9 cellular contexts compared by ENCODE assay signal in the genomic region with DNA sequence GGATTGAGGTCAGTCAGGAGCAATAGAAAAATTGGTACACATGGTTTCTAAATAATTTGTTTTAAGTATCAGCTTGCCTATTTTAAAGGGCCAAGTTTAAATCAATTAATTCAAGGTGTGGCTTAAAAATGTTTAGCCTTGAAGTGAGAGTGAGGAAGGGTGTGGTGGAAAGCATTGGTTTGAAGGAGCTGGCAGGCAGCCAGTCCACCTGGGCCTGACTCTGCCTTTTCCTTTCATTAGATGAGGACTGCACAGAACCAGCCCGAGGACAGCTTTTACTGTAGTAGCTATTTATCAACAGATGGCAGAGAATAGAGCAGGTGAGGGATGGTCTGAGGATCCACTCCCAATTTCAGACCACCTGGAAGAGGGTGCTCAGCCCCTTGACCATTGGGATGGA. TPM values are rescaled to one million over a fixed set of nuclear protein-coding genes. Genes with fewer than 3 reads are reported as not detected.
DNase-seq lines count a peak whose midpoint lies in the region; ATAC-seq and TF ChIP-seq lines count a peak whose summit lies in the region.
"Had no signal": no experiment of that assay in that cellular context is flagged by ENCODE, and none has a peak within 500 bp of the region (broad histone marks: within the 10 kb centered on the region; RNA-seq: fewer than 3 reads in every experiment).

No MANE protein-coding gene starts in this region.

- no peak overlapping the region for H3K4me3 ChIP-seq in right cardiac atrium (ENCODE audit: low read length)
- H3K4me3 ChIP-seq in esophagus muscularis mucosa = no peak overlapping the region
- H3K4me3 ChIP-seq: lung had no signal

- H3K27me3 Mint-ChIP-seq in activated T-cell treated with anti-CD3 and anti-CD28 coated beads, Interleukin-2, amount 50 U/mL, for 4 hours (ENCODE audit: low read depth) = no peaks in the 10 kb centered on the region

- WGBS in right cardiac atrium = 62% methylated on average over 1 of the region's 1 CpG
- 29% methylated on average over 1 of the region's 1 CpG for WGBS in esophagus muscularis mucosa

- no peak for TF ChIP-seq EP300 in esophagus muscularis mucosa (IDR thresholded peaks at IDR 0.05)

- no peak for TF ChIP-seq CTCF in esophagus muscularis mucosa (IDR thresholded peaks at IDR 0.05)

- no peak for TF ChIP-seq POLR2A in esophagus muscularis mucosa (IDR thresholded peaks at IDR 0.05; ENCODE audit: low read depth)

- DNase-seq in activated T-cell treated with anti-CD3 and anti-CD28 coated beads for 1 hour (ENCODE audit: low read depth) (peak; percentile 27), NCI-H2171 treated with DMSO at 0.1 percent for 48 hours (lab: John Stamatoyannopoulos, UW) (peak; percentile 73), right cardiac atrium (no peak), esophagus muscularis mucosa (ENCODE audit: extremely low spot score) (no peak), NCI-H1048 (lab: John Stamatoyannopoulos, UW) (no peak)
- DNase-seq in activated T-cell treated with anti-CD3 and anti-CD28 coated beads, Interleukin-2, amount 50 U/mL, for 48 hours = no peak
- DNase-seq in activated T-cell treated with anti-CD3 and anti-CD28 coated beads, Interleukin-2, amount 50 U/mL, for 4 hours = peak; percentile 20
- peak; percentile 8 for DNase-seq in stimulated activated CD4-positive, alpha-beta T cell treated with anti-CD3 and anti-CD28 coated beads, Interleukin-4, amount 100 ng/mL, for 24 hours

- H3K36me3 ChIP-seq in esophagus muscularis mucosa = peaks cover 33 to 99% (median 86%) of the 10 kb centered on the region in 4 donors

- peaks cover 30% of the 10 kb centered on the region for H3K4me1 Mint-ChIP-seq in activated T-cell treated with anti-CD3 and anti-CD28 coated beads, Interleukin-2, amount 50 U/mL, for 4 hours (ENCODE audit: low read depth)

- no peak overlapping the region for H3K27ac ChIP-seq in right cardiac atrium (ENCODE audit: low read length)
- peak overlapping the region in 2 of 4 donors; percentile 38 to 43 for H3K27ac ChIP-seq in esophagus muscularis mucosa (replicated peaks in 1 of 4)

- intact Hi-C loops in right cardiac atrium (cut with DNase I) (no loop called here), esophagus muscularis mucosa (cut with DNase I) (no loop called here)

- H3K27me3 ChIP-seq in right cardiac atrium (ENCODE audit: control insufficient read depth, insufficient read depth) (no peaks in the 10 kb centered on the region), esophagus muscularis mucosa (no peaks in the 10 kb centered on the region)

- no peaks in the 10 kb centered on the region for H3K9me3 Mint-ChIP-seq in activated T-cell treated with anti-CD3 and anti-CD28 coated beads, Interleukin-2, amount 50 U/mL, for 4 hours

- no peaks in the 10 kb centered on the region for H3K4me1 ChIP-seq in right cardiac atrium (ENCODE audit: control insufficient read depth, insufficient read depth, low read length)
- peaks cover 0 to 25% (median 12%) of the 10 kb centered on the region in 4 donors for H3K4me1 ChIP-seq in esophagus muscularis mucosa

- H3K4me3 Mint-ChIP-seq in activated T-cell treated with anti-CD3 and anti-CD28 coated beads, Interleukin-2, amount 50 U/mL, for 4 hours = no peak overlapping the region

- peaks cover 59% of the 10 kb centered on the region for H3K36me3 Mint-ChIP-seq in activated T-cell treated with anti-CD3 and anti-CD28 coated beads, Interleukin-2, amount 50 U/mL, for 4 hours (ENCODE audit: insufficient read depth)

- H3K9me3 ChIP-seq in right cardiac atrium (ENCODE audit: control insufficient read depth, low read length) (no peaks in the 10 kb centered on the region), esophagus muscularis mucosa (no peaks in the 10 kb centered on the region)

- no peak for ATAC-seq in activated T-cell treated with anti-CD3 and anti-CD28 coated beads, Interleukin-2, amount 50 U/mL, for 4 hours
- no peak for ATAC-seq in right cardiac atrium

RNA-seq across cellular contexts. Expression of a gene that starts 42.4 kb away (rescaled TPM):
- total RNA-seq in activated T-cell treated with anti-CD3 and anti-CD28 coated beads, Interleukin-2, amount 50 U/mL, for 4 hours = 10 to 100 TPM; 14.3 to 17.2 (median 15.8) TPM
- total RNA-seq in right cardiac atrium (10 to 100 TPM; 19.9 to 27.5 (median 21.3) TPM), esophagus muscularis mucosa (10 to 100 TPM; 19.7 to 31.7 (median 24.5) TPM)
- 11.6 TPM for polyA plus RNA-seq in right cardiac atrium

Comparison
In these comparisons a context has a peak if more than half of its experiments do, and no peak if none do; other contexts are left out.
1. DNase-seq: peak in activated T-cell treated with anti-CD3 and anti-CD28 coated beads for 1 hour (single experiment), NCI-H2171 treated with DMSO at 0.1 percent for 48 hours (single experiment), activated T-cell treated with anti-CD3 and anti-CD28 coated beads, Interleukin-2, amount 50 U/mL, for 4 hours (single experiment) and stimulated activated CD4-positive, alpha-beta T cell treated with anti-CD3 and anti-CD28 coated beads, Interleukin-4, amount 100 ng/mL, for 24 hours (single experiment); none in activated T-cell treated with anti-CD3 and anti-CD28 coated beads, Interleukin-2, amount 50 U/mL, for 48 hours (0 of 2), right cardiac atrium (0 of 3), esophagus muscularis mucosa (single experiment) and NCI-H1048 (single experiment).